11 cellular contexts compared by ENCODE assay signal in the genomic region with DNA sequence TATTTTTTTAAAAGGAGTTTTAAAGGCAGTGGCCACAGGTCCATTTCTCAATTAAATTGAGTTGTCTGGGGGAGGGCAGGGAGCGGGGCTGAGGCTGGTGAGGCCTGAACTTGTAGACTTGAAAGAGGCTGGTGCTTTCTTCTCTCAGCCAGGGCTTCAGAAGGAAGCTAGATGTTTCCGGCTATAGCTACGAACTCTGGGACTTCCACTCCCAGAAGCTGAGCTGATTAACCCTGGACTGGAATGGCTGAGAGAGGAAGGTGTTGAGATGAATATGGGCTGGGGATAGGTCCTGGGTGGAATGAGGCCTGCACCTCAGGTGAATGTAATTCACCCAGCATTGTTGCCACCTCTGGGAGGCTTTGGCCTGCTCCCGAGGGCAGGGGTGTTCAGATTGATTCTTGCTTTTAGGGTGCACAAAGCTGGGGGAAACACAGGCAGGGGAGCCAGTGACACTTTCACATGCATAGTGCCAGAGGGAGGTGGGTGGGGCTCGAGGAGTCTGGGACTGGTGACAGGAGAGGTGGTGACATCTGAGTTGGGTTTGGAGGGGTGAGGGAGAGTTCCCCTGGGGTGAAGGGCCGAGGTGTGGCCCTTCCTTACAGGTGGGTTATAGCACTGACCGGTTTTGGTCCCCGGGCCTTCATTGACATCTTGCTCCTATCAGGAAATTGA. TPM values are rescaled to one million over a fixed set of nuclear protein-coding genes. Genes with fewer than 3 reads are reported as not detected.
DNase-seq lines count a peak whose midpoint lies in the region; ATAC-seq and TF ChIP-seq lines count a peak whose summit lies in the region.
"Had no signal": no experiment of that assay in that cellular context is flagged by ENCODE, and none has a peak within 500 bp of the region (broad histone marks: within the 10 kb centered on the region; RNA-seq: fewer than 3 reads in every experiment).

No MANE protein-coding gene starts in this region.

- BruUV-seq in mammary epithelial cell (replicated peaks; lab: Mats Ljungman, UMichigan), result no TSS peak

- no peak overlapping the region for H3K4me2 ChIP-seq in mammary epithelial cell (ENCODE audit: insufficient read depth, low read depth, low read length)

- no peaks in the 10 kb centered on the region for H3K9me3 ChIP-seq in breast epithelium
- H3K9me3 ChIP-seq in mammary epithelial cell (replicated peaks; ENCODE audit: insufficient read depth, low read length), result no peaks in the 10 kb centered on the region
- H3K9me3 ChIP-seq in transverse colon, result no peaks in the 10 kb centered on the region
- no peaks in the 10 kb centered on the region for H3K9me3 ChIP-seq in HAP-1

- peaks cover 20% of the 10 kb centered on the region for H3K36me3 Mint-ChIP-seq in activated naive CD8-positive, alpha-beta T cell treated with anti-CD3 and anti-CD28 coated beads, Interleukin-2, amount 10 ng/mL, durations not matched to agents 7 days and 5 days
- peaks cover 6% of the 10 kb centered on the region for H3K36me3 Mint-ChIP-seq in memory B cell

- H3K9ac ChIP-seq in mammary epithelial cell (ENCODE audit: insufficient read depth, low read length), result no peak overlapping the region

- H3K79me2 ChIP-seq in mammary epithelial cell (ENCODE audit: insufficient read depth, low read length), result no peaks in the 10 kb centered on the region

- peak overlapping the region; percentile 54 to 74 for H3K27ac ChIP-seq in breast epithelium
- H3K27ac ChIP-seq in mammary epithelial cell (ENCODE audit: insufficient read depth, low read depth, low read length), result no peak overlapping the region
- H3K27ac ChIP-seq in transverse colon, result peak overlapping the region; percentile 83 to 85 (median 84)

- no peak for ATAC-seq in activated naive CD8-positive, alpha-beta T cell treated with anti-CD3 and anti-CD28 coated beads, Interleukin-2, amount 10 ng/mL, durations not matched to agents 7 days and 5 days (ENCODE audit: low read depth)
- ATAC-seq in memory B cell (ENCODE audit: low read depth), result no peak
- ATAC-seq: left lobe of liver had no signal

- no peak for TF ChIP-seq EP300 in transverse colon (IDR thresholded peaks at IDR 0.05; ENCODE audit: low read depth)

- POLR2A ChIA-PET in activated naive CD8-positive, alpha-beta T cell treated with anti-CD3 and anti-CD28 coated beads, Interleukin-2, amount 10 ng/mL, durations not matched to agents 7 days and 5 days (lab: Charles Lee), result interaction anchor here (1.0 to 3.3 kb wide), 3 partner anchors 12 to 18 kb away, joined by 3 to 20 read pairs (median 7); a partner anchor contains a TSS

- CTCF ChIA-PET in mammary epithelial cell (lab: Charles Lee; ENCODE audit: low non-redundant PET), result no interaction called here

- DNase-seq in breast epithelium (ENCODE audit: low spot score in 2 of 2) (no peak), mammary epithelial cell (no peak), memory B cell (ENCODE audit: low spot score in 2 of 2) (no peak), transverse colon (no peak), GM10266 (ENCODE audit: extremely low spot score) (no peak), HAP-1 (ENCODE audit: low spot score in 2 of 2) (no peak)
- no peak for DNase-seq in activated naive CD8-positive, alpha-beta T cell treated with anti-CD3 and anti-CD28 coated beads, Interleukin-2, amount 10 ng/mL, durations not matched to agents 7 days and 5 days
- no peak for DNase-seq in stimulated activated CD4-positive, alpha-beta T cell treated with anti-CD3 and anti-CD28 coated beads, Interleukin-4, amount 100 ng/mL, for 24 hours
- DNase-seq: NCI-H187, trophoblast cell had no signal

- peak overlapping the region; percentile 98 for H3K27ac Mint-ChIP-seq in activated naive CD8-positive, alpha-beta T cell treated with anti-CD3 and anti-CD28 coated beads, Interleukin-2, amount 10 ng/mL, durations not matched to agents 7 days and 5 days
- peak overlapping the region; percentile 63 for H3K27ac Mint-ChIP-seq in memory B cell

- H2AFZ ChIP-seq in mammary epithelial cell (ENCODE audit: low read depth, low read length), result no peak overlapping the region

- WGBS in mammary epithelial cell (ENCODE audit: low coverage, missing lambda C conversion rate), result 50% methylated on average over 4 of the region's 8 CpGs
- WGBS in transverse colon (ENCODE audit: low coverage in 1 of 2), 2 donors, result 59 to 100% methylated on average over 1 to 8 of the region's 8 CpGs

- TF ChIP-seq CTCF in breast epithelium (IDR thresholded peaks at IDR 0.05) (no peak), mammary epithelial cell (conservative IDR thresholded peaks at IDR 0.05 in 1 of 2, IDR thresholded peaks at IDR 0.05 in 1 of 2; ENCODE audit: extremely low read depth in 1 of 2, insufficient read depth in 1 of 2, low read depth in 1 of 2, low read length in 2 of 2) (no peak), transverse colon (IDR thresholded peaks at IDR 0.05) (no peak), GM10266 (IDR thresholded peaks at IDR 0.05; ENCODE audit: control insufficient read depth, insufficient read depth, low read depth, missing control alignments) (no peak)

- H3K4me3 ChIP-seq in breast epithelium (no peak overlapping the region), mammary epithelial cell (replicated peaks in 1 of 3; ENCODE audit: insufficient read depth in 1 of 3, low read depth in 2 of 3, low read length in 3 of 3) (no peak overlapping the region), transverse colon (no peak overlapping the region), HAP-1 (no peak overlapping the region)

- H3K4me1 Mint-ChIP-seq in activated naive CD8-positive, alpha-beta T cell treated with anti-CD3 and anti-CD28 coated beads, Interleukin-2, amount 10 ng/mL, durations not matched to agents 7 days and 5 days, result peaks cover 80% of the 10 kb centered on the region
- H3K4me1 Mint-ChIP-seq in memory B cell, result peaks cover 27% of the 10 kb centered on the region

- H3K36me3 ChIP-seq in breast epithelium (no peaks in the 10 kb centered on the region), mammary epithelial cell (ENCODE audit: insufficient read depth, low read length) (peaks cover 5% of the 10 kb centered on the region), transverse colon (peaks cover 0 to 11% (median 0%) of the 10 kb centered on the region in 4 donors), HAP-1 (replicated peaks) (peaks cover 3% of the 10 kb centered on the region; the same call in 1 of the 2 replicates)

- in situ Hi-C loops in mammary epithelial cell (cut with MboI; ENCODE audit: low sequenced_read_pairs in 2 of 2), result no loop called here
- in situ Hi-C loops in transverse colon (cut with MboI; ENCODE audit: low pct_ligation_motif_present in 1 of 4, low pct_unique_long_range_greater_than_20kb in 1 of 4, low sequenced_read_pairs in 3 of 4), result no loop called here
- in situ Hi-C loops in HAP-1 (cut with MboI; ENCODE audit: low sequenced_read_pairs), result no loop called here

- intact Hi-C loops in breast epithelium (cut with DNase I; ENCODE audit: low total_unique reads), result no loop called here
- intact Hi-C loops in mammary epithelial cell (cut with micrococcal nuclease), result no loop called here
- intact Hi-C loops in transverse colon (cut with DNase I; ENCODE audit: low total_unique reads), result no loop called here

- no peaks in the 10 kb centered on the region for H3K9me3 Mint-ChIP-seq in activated naive CD8-positive, alpha-beta T cell treated with anti-CD3 and anti-CD28 coated beads, Interleukin-2, amount 10 ng/mL, durations not matched to agents 7 days and 5 days
- no peaks in the 10 kb centered on the region for H3K9me3 Mint-ChIP-seq in memory B cell

- H3K27me3 Mint-ChIP-seq in activated naive CD8-positive, alpha-beta T cell treated with anti-CD3 and anti-CD28 coated beads, Interleukin-2, amount 10 ng/mL, durations not matched to agents 7 days and 5 days, result no peaks in the 10 kb centered on the region
- H3K27me3 Mint-ChIP-seq in memory B cell, result no peaks in the 10 kb centered on the region

- no peaks in the 10 kb centered on the region for H4K20me1 ChIP-seq in mammary epithelial cell (ENCODE audit: insufficient read depth, low read length)

- TF ChIP-seq POLR2A in breast epithelium (IDR thresholded peaks at IDR 0.05) (no peak), transverse colon (IDR thresholded peaks at IDR 0.05) (no peak)

- H3K4me1 ChIP-seq in breast epithelium (peaks cover 3 to 10% of the 10 kb centered on the region in 2 donors), mammary epithelial cell (ENCODE audit: insufficient read depth, low read length) (peaks cover 52% of the 10 kb centered on the region), transverse colon (peaks cover 16 to 46% (median 30%) of the 10 kb centered on the region in 4 donors), HAP-1 (peaks cover 5% of the 10 kb centered on the region; the same call in 1 of the 2 replicates)

- dilution Hi-C loops in mammary epithelial cell (cut with HindIII; ENCODE audit: low sequenced_read_pairs), result loop anchor here (5.0 kb wide), 1 partner anchor 46 kb away; no protein-coding TSS in a partner anchor

- H3K27me3 ChIP-seq in breast epithelium, result no peaks in the 10 kb centered on the region
- no peaks in the 10 kb centered on the region for H3K27me3 ChIP-seq in mammary epithelial cell (ENCODE audit: insufficient read depth, low read length)
- H3K27me3 ChIP-seq in transverse colon, result no peaks in the 10 kb centered on the region
- no peaks in the 10 kb centered on the region for H3K27me3 ChIP-seq in HAP-1 (ENCODE audit: low read depth)

- peak overlapping the region; percentile 85 for H3K4me3 Mint-ChIP-seq in activated naive CD8-positive, alpha-beta T cell treated with anti-CD3 and anti-CD28 coated beads, Interleukin-2, amount 10 ng/mL, durations not matched to agents 7 days and 5 days
- H3K4me3 Mint-ChIP-seq in memory B cell, result no peak overlapping the region

RNA-seq across cellular contexts. Expression of a gene that starts 18.2 kb away (rescaled TPM):
- total RNA-seq in breast epithelium (10 to 100 TPM; 10.7 to 17.0 (median 16.5) TPM), mammary epithelial cell (10 to 100 TPM; 23.0 to 32.7 TPM), transverse colon (10 to 100 TPM; 24.9 to 75.6 (median 37.8) TPM)
- 28.8 TPM for polyA plus RNA-seq in mammary epithelial cell
- polyA minus RNA-seq in mammary epithelial cell, result 27.1 TPM
- 10 to 100 TPM; 77.3 to 79.6 TPM for total RNA-seq in activated naive CD8-positive, alpha-beta T cell treated with anti-CD3 and anti-CD28 coated beads, Interleukin-2, amount 10 ng/mL, durations not matched to agents 7 days and 5 days

RNA-seq across cellular contexts. Expression of a gene that starts 55.0 kb away (rescaled TPM):
- total RNA-seq in breast epithelium (10 to 100 TPM in 1 of 3 donors, 1 to 10 TPM in 2; 6.7 to 13.8 (median 6.9) TPM), mammary epithelial cell (under 1 TPM; 0.07 to 0.33 TPM), transverse colon (1 to 10 TPM; 2.4 to 6.8 (median 4.3) TPM)
- polyA plus RNA-seq in mammary epithelial cell, result 0.18 TPM
- not detected for polyA minus RNA-seq in mammary epithelial cell
- 10 to 100 TPM; 20.5 to 20.9 TPM for total RNA-seq in activated naive CD8-positive, alpha-beta T cell treated with anti-CD3 and anti-CD28 coated beads, Interleukin-2, amount 10 ng/mL, durations not matched to agents 7 days and 5 days
